In genomic region chr3:168625477-168625876, GRCh38 we compare ENCODE assay signal across 27 cellular contexts.
DNase-seq lines count a peak whose midpoint lies in the region; ATAC-seq, FAIRE-seq and TF ChIP-seq lines count a peak whose summit lies in the region.
"Had no signal": no experiment of that assay in that cellular context is flagged by ENCODE, and none has a peak within 500 bp of the region (broad histone marks: within the 10 kb centered on the region; RNA-seq: fewer than 3 reads in every experiment).

No MANE protein-coding gene starts in this region.

- no peak overlapping the region for H3K9ac ChIP-seq in HepG2 (ENCODE audit: insufficient read depth, low read depth, low read length)
- no peak overlapping the region for H3K9ac ChIP-seq in IMR-90 (ENCODE audit: low read depth, low read length)
- H3K9ac ChIP-seq: BLaER1 treated with 17β-estradiol and CSF1 and Interleukin-3, amounts not matched to agents 10 nM and 100 nM had no signal

- H3K4ac ChIP-seq in IMR-90 (ENCODE audit: low read depth, low read length) = no peak overlapping the region

- CTCF ChIA-PET in HepG2 (lab: Yijun Ruan, JAX; ENCODE audit: low intra/inter-chr PET ratio, low total read pairs) (no interaction called here), IMR-90 (lab: Yijun Ruan, JAX) (interaction anchor here (1.3 kb wide), 1 partner anchor 221 kb away, joined by 3 read pairs; no protein-coding TSS in a partner anchor), WTC11 (lab: Charles Lee) (interaction anchor here (0.5 to 5.4 kb wide), 17 partner anchors 9 to 559 kb away, joined by 3 to 108 read pairs (median 4); no protein-coding TSS in a partner anchor)

- BruUV-seq in HepG2 (replicated peaks; lab: Mats Ljungman, UMichigan) (no TSS peak), IMR-90 (replicated peaks; lab: Mats Ljungman, UMichigan) (no TSS peak)

- H3K23ac ChIP-seq in IMR-90 (ENCODE audit: low read depth, low read length) = no peak overlapping the region

- no peak for FAIRE-seq in HepG2 (lab: Jason Lieb, UNC)
- FAIRE-seq: A549, D721Med, H54 had no signal

- TF ChIP-seq POLR2A in HepG2 (IDR thresholded peaks at IDR 0.05; ENCODE audit: insufficient read depth in 1 of 2, low read depth in 2 of 2, low read length in 2 of 2) (no peak), right lobe of liver (IDR thresholded peaks at IDR 0.05) (no peak), IMR-90 (IDR thresholded peaks at IDR 0.05; ENCODE audit: low read depth, low read length) (no peak), uterus (IDR thresholded peaks at IDR 0.05) (no peak)

- ATAC-seq in HepG2 (no peak), right lobe of liver (no peak), IMR-90 (ENCODE audit: low read depth) (no peak), WTC11 (no peak), HG03565 (IDR thresholded peaks at IDR 0.05; ENCODE audit: unreplicated experiment) (no peak), GM18870 (IDR thresholded peaks at IDR 0.05; ENCODE audit: unreplicated experiment) (no peak)
- ATAC-seq: A549, GM12878 had no signal

- H3K14ac ChIP-seq in IMR-90 (replicated peaks; ENCODE audit: low read depth, low read length) = no peak overlapping the region

- H2BK20ac ChIP-seq in IMR-90 (ENCODE audit: low read depth, low read length) = no peak overlapping the region

- H2AK5ac ChIP-seq in IMR-90 (ENCODE audit: low read depth, low read length) = no peak overlapping the region

- H3K4me3 ChIP-seq in HepG2 (replicated peaks in 1 of 3; ENCODE audit: insufficient read depth in 1 of 3, low read depth in 2 of 3, low read length in 3 of 3) (no peak overlapping the region), right lobe of liver (no peak overlapping the region), IMR-90 (ENCODE audit: insufficient read depth, low read depth, low read length) (no peak overlapping the region), uterus (no peak overlapping the region)
- H3K4me3 ChIP-seq: A549; BLaER1 treated with 17β-estradiol and CSF1 and Interleukin-3, amounts not matched to agents 10 nM and 100 nM; GM12878; GM23338 had no signal

- H3K9me1 ChIP-seq in IMR-90 (ENCODE audit: insufficient read depth, low read length) = no peaks in the 10 kb centered on the region; the same call in 1 of the 2 replicates

- H4K20me1 ChIP-seq in HepG2 (ENCODE audit: insufficient read depth, low read length) (no peaks in the 10 kb centered on the region), IMR-90 (ENCODE audit: insufficient read depth, low read length) (no peaks in the 10 kb centered on the region)
- H4K20me1 ChIP-seq: BLaER1 treated with 17β-estradiol and CSF1 and Interleukin-3, amounts not matched to agents 10 nM and 100 nM had no signal

- H2BK120ac ChIP-seq in IMR-90 (ENCODE audit: low read depth, low read length) = no peak overlapping the region

- TF ChIP-seq CTCF in HepG2 (CRISPR knock-in tag; IDR thresholded peaks at IDR 0.05) = no peak
- TF ChIP-seq CTCF in right lobe of liver (IDR thresholded peaks at IDR 0.05) = no peak
- TF ChIP-seq CTCF in IMR-90 (conservative IDR thresholded peaks at IDR 0.05; ENCODE audit: low read depth, low read length) = no peak
- TF ChIP-seq CTCF in WTC11 (IDR thresholded peaks at IDR 0.05) = no peak
- TF ChIP-seq CTCF in progenitor cell of endocrine pancreas (IDR thresholded peaks at IDR 0.05; ENCODE audit: unreplicated experiment) = no peak
- TF ChIP-seq CTCF in uterus (IDR thresholded peaks at IDR 0.05) = no peak

- H3K4me1 ChIP-seq in HepG2 (ENCODE audit: insufficient read depth, low read length) (no peaks in the 10 kb centered on the region), right lobe of liver (no peaks in the 10 kb centered on the region), IMR-90 (ENCODE audit: control insufficient read depth, insufficient read depth, low read length) (no peaks in the 10 kb centered on the region), uterus (no peaks in the 10 kb centered on the region)
- H3K4me1 ChIP-seq: A549, BE2C had no signal

- no peak overlapping the region for H2AFZ ChIP-seq in HepG2 (ENCODE audit: low read length)
- H2AFZ ChIP-seq in IMR-90 (replicated peaks; ENCODE audit: low read length, poor library complexity) = no peak overlapping the region
- H2AFZ ChIP-seq: GM23338 had no signal

- H2BK5ac ChIP-seq in IMR-90 (ENCODE audit: low read depth, low read length, poor library complexity, severe bottlenecking) = no peak overlapping the region

- TF ChIP-seq RAD21 in HepG2 (CRISPR knock-in tag; IDR thresholded peaks at IDR 0.05) (no peak), IMR-90 (IDR thresholded peaks at IDR 0.05; ENCODE audit: low read length) (no peak)

- H3K27me3 Mint-ChIP-seq in WTC11 (ENCODE audit: low read depth) (no peaks in the 10 kb centered on the region), progenitor cell of endocrine pancreas (no peaks in the 10 kb centered on the region)
- H3K27me3 Mint-ChIP-seq: CD4-positive, alpha-beta T cell; CD8-positive, alpha-beta memory T cell had no signal

- no peak overlapping the region for H4K8ac ChIP-seq in IMR-90 (ENCODE audit: low read depth in 2 of 2, low read length in 2 of 2)

- H4K5ac ChIP-seq in IMR-90 (ENCODE audit: low read depth, low read length) = no peak overlapping the region

- H3K79me2 ChIP-seq in HepG2 (ENCODE audit: insufficient read depth, low read length) = no peaks in the 10 kb centered on the region

- no peak overlapping the region for H2AK9ac ChIP-seq in IMR-90 (replicated peaks; ENCODE audit: low read depth, low read length, poor library complexity)

- intact Hi-C loops in HepG2 (cut with micrococcal nuclease; ENCODE audit: unreplicated experiment) = no loop called here
- intact Hi-C loops in right lobe of liver (cut with DNase I) = no loop called here
- intact Hi-C loops in IMR-90 (cut with micrococcal nuclease) = no loop called here
- intact Hi-C loops in uterus (cut with DNase I; ENCODE audit: low total_unique reads) = no loop called here

- H3K4me1 Mint-ChIP-seq in WTC11 = peaks cover 33% of the 10 kb centered on the region
- H3K4me1 Mint-ChIP-seq in progenitor cell of endocrine pancreas (ENCODE audit: low read depth) = peaks cover 17% of the 10 kb centered on the region
- H3K4me1 Mint-ChIP-seq: CD14-positive monocyte; CD8-positive, alpha-beta memory T cell had no signal

- TF ChIP-seq EP300 in HepG2 (IDR thresholded peaks at IDR 0.05; ENCODE audit: low read depth in 2 of 2, low read length in 2 of 2) (no peak), HepG2 (CRISPR knock-in tag; IDR thresholded peaks at IDR 0.05; ENCODE audit: borderline replicate concordance) (no peak)

- H3K27ac Mint-ChIP-seq in WTC11 (peak overlapping the region; percentile 18; the same call in 1 of the 2 replicates), progenitor cell of endocrine pancreas (peak overlapping the region; percentile 9)
- H3K27ac Mint-ChIP-seq: CD4-positive, alpha-beta T cell; CD8-positive, alpha-beta memory T cell; HFFc6 had no signal

- in situ Hi-C loops in HepG2 (cut with HindIII; ENCODE audit: extremely low pct_ligation_motif_present, low pct_unique_long_range_greater_than_20kb) (no loop called here), IMR-90 (cut with MboI; ENCODE audit: low sequenced_read_pairs) (no loop called here)

- no peak overlapping the region for H3K27ac ChIP-seq in HepG2 (ENCODE audit: extremely low read length, insufficient read depth, low read length)
- H3K27ac ChIP-seq in right lobe of liver = no peak overlapping the region
- H3K27ac ChIP-seq in IMR-90 (ENCODE audit: insufficient read depth, low read length) = no peak overlapping the region
- H3K27ac ChIP-seq in uterus = no peak overlapping the region
- H3K27ac ChIP-seq: A549; BLaER1 treated with 17β-estradiol and CSF1 and Interleukin-3, amounts not matched to agents 10 nM and 100 nM had no signal

- H3K9me3 Mint-ChIP-seq in WTC11 (no peaks in the 10 kb centered on the region), progenitor cell of endocrine pancreas (ENCODE audit: low read depth) (no peaks in the 10 kb centered on the region)
- H3K9me3 Mint-ChIP-seq: CD4-positive, alpha-beta T cell; GM23338 had no signal

- H3K9me3 ChIP-seq in HepG2 (ENCODE audit: low read length) (no peaks in the 10 kb centered on the region), right lobe of liver (no peaks in the 10 kb centered on the region), IMR-90 (ENCODE audit: control insufficient read depth, insufficient read depth, low read length) (no peaks in the 10 kb centered on the region), uterus (no peaks in the 10 kb centered on the region)
- H3K9me3 ChIP-seq: A549; BE2C; BLaER1 treated with 17β-estradiol and CSF1 and Interleukin-3, amounts not matched to agents 10 nM and 100 nM had no signal

- H3K4me2 ChIP-seq in HepG2 (ENCODE audit: low read depth, low read length) = no peak overlapping the region
- H3K4me2 ChIP-seq in IMR-90 (ENCODE audit: low read depth, low read length) = no peak overlapping the region
- H3K4me2 ChIP-seq: A549; BLaER1 treated with 17β-estradiol and CSF1 and Interleukin-3, amounts not matched to agents 10 nM and 100 nM; GM23338 had no signal

- H3K36me3 ChIP-seq in HepG2 (replicated peaks in 1 of 2; ENCODE audit: control insufficient read depth in 1 of 2, insufficient read depth in 2 of 2, low read length in 2 of 2) (no peaks in the 10 kb centered on the region), right lobe of liver (no peaks in the 10 kb centered on the region), IMR-90 (ENCODE audit: control insufficient read depth, insufficient read depth, low read length) (no peaks in the 10 kb centered on the region), uterus (no peaks in the 10 kb centered on the region)
- H3K36me3 ChIP-seq: BE2C; BLaER1 treated with 17β-estradiol and CSF1 and Interleukin-3, amounts not matched to agents 10 nM and 100 nM had no signal

- no peak overlapping the region for H2BK15ac ChIP-seq in IMR-90 (ENCODE audit: low read depth, low read length)

- no peak overlapping the region for H3K56ac ChIP-seq in IMR-90 (ENCODE audit: extremely low read depth, insufficient read depth, low read length)

- H3K18ac ChIP-seq in IMR-90 (ENCODE audit: low read depth, low read length) = no peak overlapping the region

- DNase-seq in HepG2 (ENCODE audit: low spot score) (no peak), right lobe of liver (no peak), IMR-90 (no peak), WTC11 (ENCODE audit: low spot score) (no peak), progenitor cell of endocrine pancreas (ENCODE audit: low spot score, unreplicated experiment) (no peak), uterus (no peak)
- DNase-seq: 8988T; ACHN; AML-193; BE2C; CD4-positive, alpha-beta T cell; CD8-positive, alpha-beta memory T cell; DMS 273 treated with DMSO at 0.1 percent for 48 hours; DMS79; EL; GDM1; HCEC 1CT; HFFc6 had no signal

- H3K79me1 ChIP-seq in IMR-90 (ENCODE audit: low read depth in 1 of 2, low read length in 2 of 2) = no peaks in the 10 kb centered on the region

- H3K4me3 Mint-ChIP-seq in WTC11 (no peak overlapping the region), progenitor cell of endocrine pancreas (ENCODE audit: low read depth) (no peak overlapping the region)
- H3K4me3 Mint-ChIP-seq: CD14-positive monocyte; CD4-positive, alpha-beta T cell; CD8-positive, alpha-beta memory T cell; GM23338; HFFc6 had no signal

- dilution Hi-C loops in IMR-90 (cut with HindIII; ENCODE audit: low sequenced_read_pairs, unreplicated experiment) = no loop called here

- H4K91ac ChIP-seq in IMR-90 (ENCODE audit: insufficient read depth, low read depth, low read length) = no peak overlapping the region

- POLR2A ChIA-PET in HepG2 (lab: Yijun Ruan, JAX) (no interaction called here), IMR-90 (lab: Charles Lee; ENCODE audit: unreplicated experiment) (no interaction called here), WTC11 (lab: Charles Lee) (interaction anchor here (0.8 kb wide), 1 partner anchor 222 kb away, joined by 3 read pairs; no protein-coding TSS in a partner anchor)

- H3K36me3 Mint-ChIP-seq in WTC11 (no peaks in the 10 kb centered on the region), progenitor cell of endocrine pancreas (ENCODE audit: insufficient read depth) (no peaks in the 10 kb centered on the region)
- H3K36me3 Mint-ChIP-seq: CD14-positive monocyte; CD8-positive, alpha-beta memory T cell had no signal

- no peaks in the 10 kb centered on the region for H3K27me3 ChIP-seq in HepG2 (ENCODE audit: control insufficient read depth in 1 of 2, insufficient read depth in 2 of 2, low read length in 2 of 2)
- no peaks in the 10 kb centered on the region for H3K27me3 ChIP-seq in right lobe of liver
- no peaks in the 10 kb centered on the region for H3K27me3 ChIP-seq in IMR-90 (ENCODE audit: control insufficient read depth, insufficient read depth, low read length)
- H3K27me3 ChIP-seq in uterus = no peaks in the 10 kb centered on the region
- H3K27me3 ChIP-seq: BE2C; BLaER1 treated with 17β-estradiol and CSF1 and Interleukin-3, amounts not matched to agents 10 nM and 100 nM had no signal
